In the genomic region with DNA sequence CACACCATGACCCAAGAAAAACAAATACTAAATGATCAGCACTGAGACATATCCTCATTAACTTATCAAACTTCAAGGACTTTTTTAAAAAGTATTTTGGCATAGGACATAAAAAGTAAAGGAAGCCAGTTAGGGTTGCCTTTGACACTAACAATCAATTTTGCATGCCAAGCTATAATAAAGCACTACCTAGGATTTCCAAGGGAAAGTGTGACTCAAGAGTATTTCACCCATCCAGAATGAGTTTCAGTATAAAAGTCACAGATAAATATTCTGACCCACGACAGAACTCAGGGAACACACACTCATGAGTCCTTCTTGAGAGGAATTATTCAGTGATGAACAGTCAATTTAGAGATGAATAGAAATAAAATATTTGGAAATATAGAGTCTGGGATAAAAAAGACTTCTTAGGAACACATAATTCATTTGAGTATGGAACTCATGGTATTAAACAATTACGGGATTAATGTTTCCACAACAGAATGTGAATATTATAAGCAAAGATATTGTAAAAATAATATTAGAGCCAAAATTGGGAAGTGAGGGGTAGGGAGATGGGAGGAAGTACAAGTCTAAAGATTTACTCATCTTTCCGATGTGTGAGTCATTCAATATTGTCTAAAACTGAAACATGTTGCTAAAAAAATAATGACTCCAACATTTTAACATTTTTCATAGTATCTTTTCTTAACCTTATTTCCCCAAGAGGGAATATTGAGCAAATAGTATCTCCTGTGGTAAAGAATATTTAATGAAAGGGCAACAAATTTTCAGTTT, we compare ENCODE assay signal across 15 cellular contexts.
DNase-seq lines count a peak whose midpoint lies in the region; ATAC-seq and FAIRE-seq lines count a peak whose summit lies in the region.
"Had no signal": no experiment of that assay in that cellular context is flagged by ENCODE, and none has a peak within 500 bp of the region (broad histone marks: within the 10 kb centered on the region; RNA-seq: fewer than 3 reads in every experiment).

No MANE protein-coding gene starts in this region.

- H3K4me1 Mint-ChIP-seq in naive thymus-derived CD4-positive, alpha-beta T cell = no peaks in the 10 kb centered on the region
- H3K4me1 Mint-ChIP-seq: activated naive CD8-positive, alpha-beta T cell treated with anti-CD3 and anti-CD28 coated beads, Interleukin-2, amount 50 U/mL, for 24 hours had no signal

- H3K27me3 ChIP-seq in naive thymus-derived CD4-positive, alpha-beta T cell (ENCODE audit: control insufficient read depth in 2 of 2, insufficient read depth in 2 of 2, low read length in 2 of 2) = no peaks in the 10 kb centered on the region

- no peaks in the 10 kb centered on the region for H3K36me3 Mint-ChIP-seq in naive thymus-derived CD4-positive, alpha-beta T cell

- intact Hi-C loops in naive thymus-derived CD4-positive, alpha-beta T cell (cut with micrococcal nuclease) = no loop called here

- no peaks in the 10 kb centered on the region for H3K4me1 ChIP-seq in naive thymus-derived CD4-positive, alpha-beta T cell (ENCODE audit: control insufficient read depth in 2 of 2, insufficient read depth in 2 of 2, low read length in 2 of 2)

- H3K27ac Mint-ChIP-seq in naive thymus-derived CD4-positive, alpha-beta T cell = no peak overlapping the region
- H3K27ac Mint-ChIP-seq: activated naive CD8-positive, alpha-beta T cell treated with anti-CD3 and anti-CD28 coated beads, Interleukin-2, amount 50 U/mL, for 24 hours; CD4-positive, alpha-beta T cell had no signal

- H3K36me3 ChIP-seq in naive thymus-derived CD4-positive, alpha-beta T cell (ENCODE audit: control insufficient read depth in 2 of 3, insufficient read depth in 3 of 3, low read length in 3 of 3) = no peaks in the 10 kb centered on the region
- H3K36me3 ChIP-seq: WERI-Rb-1 had no signal

- FAIRE-seq in RCC 7860 (lab: Jason Lieb, UNC) = no peak

- H3K9me3 ChIP-seq in naive thymus-derived CD4-positive, alpha-beta T cell (ENCODE audit: control insufficient read depth in 2 of 3, low read length in 3 of 3) = no peaks in the 10 kb centered on the region

- CTCF ChIA-PET in naive thymus-derived CD4-positive, alpha-beta T cell (lab: Charles Lee) = no interaction called here

- H3K4me3 Mint-ChIP-seq in naive thymus-derived CD4-positive, alpha-beta T cell = no peak overlapping the region
- H3K4me3 Mint-ChIP-seq: activated naive CD8-positive, alpha-beta T cell treated with anti-CD3 and anti-CD28 coated beads, Interleukin-2, amount 50 U/mL, for 24 hours; CD4-positive, alpha-beta T cell had no signal

- POLR2A ChIA-PET in naive thymus-derived CD4-positive, alpha-beta T cell (lab: Charles Lee) = no interaction called here

- peaks cover 0 to 14% (median 10%) of the 10 kb centered on the region in 5 donors for H3K27me3 Mint-ChIP-seq in naive thymus-derived CD4-positive, alpha-beta T cell
- H3K27me3 Mint-ChIP-seq: activated naive CD8-positive, alpha-beta T cell treated with anti-CD3 and anti-CD28 coated beads, Interleukin-2, amount 50 U/mL, for 24 hours had no signal

- H3K9me3 Mint-ChIP-seq in naive thymus-derived CD4-positive, alpha-beta T cell = peaks cover 0 to 5% (median 0%) of the 10 kb centered on the region in 11 donors
- H3K9me3 Mint-ChIP-seq: activated naive CD8-positive, alpha-beta T cell treated with anti-CD3 and anti-CD28 coated beads, Interleukin-2, amount 50 U/mL, for 24 hours; CD4-positive, alpha-beta T cell had no signal

- peak; percentile 67 for DNase-seq in GM04503 (ENCODE audit: low read depth)
- DNase-seq in RKO (ENCODE audit: low spot score) = peak; percentile 43
- DNase-seq in dermis microvascular lymphatic vessel endothelial cell (ENCODE audit: low read depth in 2 of 2) = peak; percentile 41 to 51
- no peak for DNase-seq in naive thymus-derived CD4-positive, alpha-beta T cell
- DNase-seq in central memory CD4-positive, alpha-beta T cell = no peak
- no peak for DNase-seq in NCI-H2171 (lab: John Stamatoyannopoulos, UW)
- no peak for DNase-seq in 8988T
- no peak for DNase-seq in RCC 7860 (ENCODE audit: low spot score)
- DNase-seq: activated CD8-positive, alpha-beta memory T cell treated with anti-CD3 and anti-CD28 coated beads, Interleukin-2, amount 50 U/mL, for 4 hours; activated naive CD8-positive, alpha-beta T cell treated with anti-CD3 and anti-CD28 coated beads, Interleukin-2, amount 50 U/mL, for 24 hours; CD4-positive, alpha-beta T cell; NCI-H1092 treated with DMSO at 0.1 percent for 48 hours; NCI-H510A; SHP77; WERI-Rb-1 had no signal

- peak; percentile 34 for ATAC-seq in naive thymus-derived CD4-positive, alpha-beta T cell
- ATAC-seq: activated naive CD8-positive, alpha-beta T cell treated with anti-CD3 and anti-CD28 coated beads, Interleukin-2, amount 50 U/mL, for 24 hours had no signal

- no peak overlapping the region for H3K27ac ChIP-seq in naive thymus-derived CD4-positive, alpha-beta T cell (ENCODE audit: low read depth, low read length)
- H3K27ac ChIP-seq: WERI-Rb-1 had no signal

- no peak overlapping the region for H3K4me3 ChIP-seq in naive thymus-derived CD4-positive, alpha-beta T cell (ENCODE audit: low read length)

Comparison
In these comparisons a context has a peak if more than half of its experiments do, and no peak if none do; other contexts are left out.
1. DNase-seq: peak in GM04503 (single experiment), RKO (single experiment) and dermis microvascular lymphatic vessel endothelial cell (2 of 2); none in naive thymus-derived CD4-positive, alpha-beta T cell (0 of 9), central memory CD4-positive, alpha-beta T cell (single experiment), NCI-H2171 (single experiment), 8988T (single experiment) and RCC 7860 (single experiment).